ENCODE assay signal across 1 cellular context in the genomic region with DNA sequence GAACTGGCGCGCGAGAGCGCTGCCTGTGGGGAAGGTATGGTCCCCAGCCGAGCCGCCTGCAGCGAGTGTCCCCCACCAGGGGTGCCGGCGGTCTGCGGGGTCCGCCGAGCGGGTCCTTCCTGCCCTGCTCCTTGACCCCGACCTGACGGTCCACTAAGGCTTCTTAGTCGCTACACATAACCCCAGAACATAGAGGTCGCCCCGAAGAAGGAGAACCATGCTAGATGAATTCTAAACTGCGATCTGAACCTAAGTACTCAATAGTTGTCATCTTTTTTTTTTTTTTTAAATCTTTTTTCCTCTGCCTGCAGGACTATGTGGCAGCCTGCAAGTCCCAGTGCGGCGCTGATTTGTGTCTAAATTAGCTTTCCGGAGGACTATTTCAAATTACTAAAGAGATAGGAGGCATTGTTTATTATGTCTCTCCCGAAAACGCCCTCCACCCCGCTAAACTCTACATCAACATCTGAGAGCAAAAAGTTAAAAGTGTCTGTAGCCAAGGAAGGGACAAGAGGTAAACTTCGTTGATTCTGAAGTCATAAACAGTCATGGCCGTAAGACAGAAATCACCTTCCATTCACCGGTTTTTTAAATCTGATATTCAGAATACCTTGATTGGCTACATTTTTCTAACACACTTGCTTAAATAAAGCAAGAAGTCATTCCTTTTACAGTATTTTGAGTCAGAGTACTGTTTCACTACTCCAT.
TF ChIP-seq lines count a peak whose summit lies in the region.

No MANE protein-coding gene starts in this region.

TF ChIP-seq in HepG2, 621 proteins besides CTCF, POLR2A, EP300 and RAD21 (continued from another document and continues in another):
- TF ChIP-seq, protein P1, sequence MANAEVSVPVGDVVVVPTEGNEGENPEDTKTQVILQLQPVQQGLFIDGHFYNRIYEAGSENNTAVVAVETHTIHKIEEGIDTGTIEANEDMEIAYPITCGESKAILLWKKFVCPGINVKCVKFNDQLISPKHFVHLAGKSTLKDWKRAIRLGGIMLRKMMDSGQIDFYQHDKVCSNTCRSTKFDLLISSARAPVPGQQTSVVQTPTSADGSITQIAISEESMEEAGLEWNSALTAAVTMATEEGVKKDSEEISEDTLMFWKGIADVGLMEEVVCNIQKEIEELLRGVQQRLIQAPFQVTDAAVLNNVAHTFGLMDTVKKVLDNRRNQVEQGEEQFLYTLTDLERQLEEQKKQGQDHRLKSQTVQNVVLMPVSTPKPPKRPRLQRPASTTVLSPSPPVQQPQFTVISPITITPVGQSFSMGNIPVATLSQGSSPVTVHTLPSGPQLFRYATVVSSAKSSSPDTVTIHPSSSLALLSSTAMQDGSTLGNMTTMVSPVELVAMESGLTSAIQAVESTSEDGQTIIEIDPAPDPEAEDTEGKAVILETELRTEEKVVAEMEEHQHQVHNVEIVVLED (CRISPR knock-in tag; IDR thresholded peaks at IDR 0.05; ENCODE audit: borderline replicate concordance), result peak; percentile 8; the same call in 1 of the 2 replicates
- TF ChIP-seq, protein P2, sequence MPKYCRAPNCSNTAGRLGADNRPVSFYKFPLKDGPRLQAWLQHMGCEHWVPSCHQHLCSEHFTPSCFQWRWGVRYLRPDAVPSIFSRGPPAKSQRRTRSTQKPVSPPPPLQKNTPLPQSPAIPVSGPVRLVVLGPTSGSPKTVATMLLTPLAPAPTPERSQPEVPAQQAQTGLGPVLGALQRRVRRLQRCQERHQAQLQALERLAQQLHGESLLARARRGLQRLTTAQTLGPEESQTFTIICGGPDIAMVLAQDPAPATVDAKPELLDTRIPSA (CRISPR knock-in tag; IDR thresholded peaks at IDR 0.05; ENCODE audit: borderline replicate concordance), result no peak
- TF ChIP-seq ZMYM4 (CRISPR knock-in tag; IDR thresholded peaks at IDR 0.05) (0 out of 2 replicates have a peak, but pooled peaks have one; percentile 10), ZFX (CRISPR knock-in tag; IDR thresholded peaks at IDR 0.05; ENCODE audit: low read depth) (0 out of 2 replicates have a peak, but pooled peaks have one; percentile 2), KMT2A (CRISPR knock-in tag; IDR thresholded peaks at IDR 0.05) (no peak), ZNF878 (CRISPR knock-in tag; IDR thresholded peaks at IDR 0.05) (no peak), ARHGAP35 (CRISPR knock-in tag; IDR thresholded peaks at IDR 0.05; ENCODE audit: borderline replicate concordance) (0 out of 2 replicates have a peak, but pooled peaks have one; percentile 10), ZNF343 (CRISPR knock-in tag; IDR thresholded peaks at IDR 0.05) (no peak), HMG20B (CRISPR knock-in tag; conservative IDR thresholded peaks at IDR 0.05) (no peak), ZFP1 (CRISPR knock-in tag; IDR thresholded peaks at IDR 0.05) (no peak), KDM4B (CRISPR knock-in tag; IDR thresholded peaks at IDR 0.05) (0 out of 2 replicates have a peak, but pooled peaks have one; percentile 1), SOX13 (IDR thresholded peaks at IDR 0.05) (no peak), SOX13 (CRISPR knock-in tag; conservative IDR thresholded peaks at IDR 0.05 in 1 of 2, IDR thresholded peaks at IDR 0.05 in 1 of 2) (no peak), GFI1 (CRISPR knock-in tag; IDR thresholded peaks at IDR 0.05; ENCODE audit: borderline replicate concordance) (no peak), ZNF563 (CRISPR knock-in tag; IDR thresholded peaks at IDR 0.05) (0 out of 2 replicates have a peak, but pooled peaks have one; percentile 8), RARG (CRISPR knock-in tag; IDR thresholded peaks at IDR 0.05; ENCODE audit: low read depth) (no peak), NKX3-1 (CRISPR knock-in tag; IDR thresholded peaks at IDR 0.05) (0 out of 2 replicates have a peak, but pooled peaks have one; percentile 5), MBD4 (IDR thresholded peaks at IDR 0.05; ENCODE audit: borderline replicate concordance, low read length) (no peak), ZNF431 (CRISPR knock-in tag; IDR thresholded peaks at IDR 0.05; ENCODE audit: borderline replicate concordance, low read depth) (no peak), CENPT (CRISPR knock-in tag; IDR thresholded peaks at IDR 0.05; ENCODE audit: low read depth) (no peak), MXD4 (CRISPR knock-in tag; IDR thresholded peaks at IDR 0.05) (0 out of 2 replicates have a peak, but pooled peaks have one; percentile 17), ZSCAN21 (CRISPR knock-in tag; IDR thresholded peaks at IDR 0.05; ENCODE audit: borderline replicate concordance) (0 out of 2 replicates have a peak, but pooled peaks have one; percentile 47), NFKB2 (CRISPR knock-in tag; IDR thresholded peaks at IDR 0.05; ENCODE audit: borderline replicate concordance) (0 out of 2 replicates have a peak, but pooled peaks have one; percentile 2), ZNF136 (CRISPR knock-in tag; IDR thresholded peaks at IDR 0.05; ENCODE audit: low read depth) (no peak), ZNF260 (CRISPR knock-in tag; IDR thresholded peaks at IDR 0.05; ENCODE audit: borderline replicate concordance, low read depth) (no peak), TEAD2 (CRISPR knock-in tag; IDR thresholded peaks at IDR 0.05) (no peak), JARID2 (CRISPR knock-in tag; IDR thresholded peaks at IDR 0.05; ENCODE audit: insufficient replicate concordance) (no peak), SIX1 (CRISPR knock-in tag; IDR thresholded peaks at IDR 0.05; ENCODE audit: borderline replicate concordance) (no peak), CHD2 (IDR thresholded peaks at IDR 0.05; ENCODE audit: low read depth, low read length) (no peak), RBFOX2 (IDR thresholded peaks at IDR 0.05; ENCODE audit: low read depth, low read length) (peak; percentile 73), ZIK1 (CRISPR knock-in tag; IDR thresholded peaks at IDR 0.05; ENCODE audit: borderline replicate concordance, low read depth) (no peak)
- TF ChIP-seq, protein P3, sequence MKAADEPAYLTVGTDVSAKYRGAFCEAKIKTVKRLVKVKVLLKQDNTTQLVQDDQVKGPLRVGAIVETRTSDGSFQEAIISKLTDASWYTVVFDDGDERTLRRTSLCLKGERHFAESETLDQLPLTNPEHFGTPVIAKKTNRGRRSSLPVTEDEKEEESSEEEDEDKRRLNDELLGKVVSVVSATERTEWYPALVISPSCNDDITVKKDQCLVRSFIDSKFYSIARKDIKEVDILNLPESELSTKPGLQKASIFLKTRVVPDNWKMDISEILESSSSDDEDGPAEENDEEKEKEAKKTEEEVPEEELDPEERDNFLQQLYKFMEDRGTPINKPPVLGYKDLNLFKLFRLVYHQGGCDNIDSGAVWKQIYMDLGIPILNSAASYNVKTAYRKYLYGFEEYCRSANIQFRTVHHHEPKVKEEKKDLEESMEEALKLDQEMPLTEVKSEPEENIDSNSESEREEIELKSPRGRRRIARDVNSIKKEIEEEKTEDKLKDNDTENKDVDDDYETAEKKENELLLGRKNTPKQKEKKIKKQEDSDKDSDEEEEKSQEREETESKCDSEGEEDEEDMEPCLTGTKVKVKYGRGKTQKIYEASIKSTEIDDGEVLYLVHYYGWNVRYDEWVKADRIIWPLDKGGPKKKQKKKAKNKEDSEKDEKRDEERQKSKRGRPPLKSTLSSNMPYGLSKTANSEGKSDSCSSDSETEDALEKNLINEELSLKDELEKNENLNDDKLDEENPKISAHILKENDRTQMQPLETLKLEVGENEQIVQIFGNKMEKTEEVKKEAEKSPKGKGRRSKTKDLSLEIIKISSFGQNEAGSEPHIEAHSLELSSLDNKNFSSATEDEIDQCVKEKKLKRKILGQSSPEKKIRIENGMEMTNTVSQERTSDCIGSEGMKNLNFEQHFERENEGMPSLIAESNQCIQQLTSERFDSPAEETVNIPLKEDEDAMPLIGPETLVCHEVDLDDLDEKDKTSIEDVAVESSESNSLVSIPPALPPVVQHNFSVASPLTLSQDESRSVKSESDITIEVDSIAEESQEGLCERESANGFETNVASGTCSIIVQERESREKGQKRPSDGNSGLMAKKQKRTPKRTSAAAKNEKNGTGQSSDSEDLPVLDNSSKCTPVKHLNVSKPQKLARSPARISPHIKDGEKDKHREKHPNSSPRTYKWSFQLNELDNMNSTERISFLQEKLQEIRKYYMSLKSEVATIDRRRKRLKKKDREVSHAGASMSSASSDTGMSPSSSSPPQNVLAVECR (CRISPR knock-in tag; IDR thresholded peaks at IDR 0.05; ENCODE audit: borderline replicate concordance), result peak; percentile 38
- TF ChIP-seq, protein P4, sequence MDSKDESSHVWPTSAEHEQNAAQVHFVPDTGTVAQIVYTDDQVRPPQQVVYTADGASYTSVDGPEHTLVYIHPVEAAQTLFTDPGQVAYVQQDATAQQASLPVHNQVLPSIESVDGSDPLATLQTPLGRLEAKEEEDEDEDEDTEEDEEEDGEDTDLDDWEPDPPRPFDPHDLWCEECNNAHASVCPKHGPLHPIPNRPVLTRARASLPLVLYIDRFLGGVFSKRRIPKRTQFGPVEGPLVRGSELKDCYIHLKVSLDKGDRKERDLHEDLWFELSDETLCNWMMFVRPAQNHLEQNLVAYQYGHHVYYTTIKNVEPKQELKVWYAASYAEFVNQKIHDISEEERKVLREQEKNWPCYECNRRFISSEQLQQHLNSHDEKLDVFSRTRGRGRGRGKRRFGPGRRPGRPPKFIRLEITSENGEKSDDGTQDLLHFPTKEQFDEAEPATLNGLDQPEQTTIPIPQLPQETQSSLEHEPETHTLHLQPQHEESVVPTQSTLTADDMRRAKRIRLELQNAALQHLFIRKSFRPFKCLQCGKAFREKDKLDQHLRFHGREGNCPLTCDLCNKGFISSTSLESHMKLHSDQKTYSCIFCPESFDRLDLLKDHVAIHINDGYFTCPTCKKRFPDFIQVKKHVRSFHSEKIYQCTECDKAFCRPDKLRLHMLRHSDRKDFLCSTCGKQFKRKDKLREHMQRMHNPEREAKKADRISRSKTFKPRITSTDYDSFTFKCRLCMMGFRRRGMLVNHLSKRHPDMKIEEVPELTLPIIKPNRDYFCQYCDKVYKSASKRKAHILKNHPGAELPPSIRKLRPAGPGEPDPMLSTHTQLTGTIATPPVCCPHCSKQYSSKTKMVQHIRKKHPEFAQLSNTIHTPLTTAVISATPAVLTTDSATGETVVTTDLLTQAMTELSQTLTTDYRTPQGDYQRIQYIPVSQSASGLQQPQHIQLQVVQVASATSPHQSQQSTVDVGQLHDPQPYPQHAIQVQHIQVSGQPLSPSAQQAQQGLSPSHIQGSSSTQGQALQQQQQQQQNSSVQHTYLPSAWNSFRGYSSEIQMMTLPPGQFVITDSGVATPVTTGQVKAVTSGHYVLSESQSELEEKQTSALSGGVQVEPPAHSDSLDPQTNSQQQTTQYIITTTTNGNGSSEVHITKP (CRISPR knock-in tag; IDR thresholded peaks at IDR 0.05; ENCODE audit: low read depth), result peak; percentile 35; the same call in 1 of the 2 replicates
- TF ChIP-seq, protein P5, sequence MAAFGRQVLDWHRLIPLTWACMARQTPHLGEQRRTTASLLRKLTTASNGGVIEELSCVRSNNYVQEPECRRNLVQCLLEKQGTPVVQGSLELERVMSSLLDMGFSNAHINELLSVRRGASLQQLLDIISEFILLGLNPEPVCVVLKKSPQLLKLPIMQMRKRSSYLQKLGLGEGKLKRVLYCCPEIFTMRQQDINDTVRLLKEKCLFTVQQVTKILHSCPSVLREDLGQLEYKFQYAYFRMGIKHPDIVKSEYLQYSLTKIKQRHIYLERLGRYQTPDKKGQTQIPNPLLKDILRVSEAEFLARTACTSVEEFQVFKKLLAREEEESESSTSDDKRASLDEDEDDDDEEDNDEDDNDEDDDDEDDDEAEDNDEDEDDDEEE (CRISPR knock-in tag; IDR thresholded peaks at IDR 0.05), result no peak
- TF ChIP-seq, protein P6, sequence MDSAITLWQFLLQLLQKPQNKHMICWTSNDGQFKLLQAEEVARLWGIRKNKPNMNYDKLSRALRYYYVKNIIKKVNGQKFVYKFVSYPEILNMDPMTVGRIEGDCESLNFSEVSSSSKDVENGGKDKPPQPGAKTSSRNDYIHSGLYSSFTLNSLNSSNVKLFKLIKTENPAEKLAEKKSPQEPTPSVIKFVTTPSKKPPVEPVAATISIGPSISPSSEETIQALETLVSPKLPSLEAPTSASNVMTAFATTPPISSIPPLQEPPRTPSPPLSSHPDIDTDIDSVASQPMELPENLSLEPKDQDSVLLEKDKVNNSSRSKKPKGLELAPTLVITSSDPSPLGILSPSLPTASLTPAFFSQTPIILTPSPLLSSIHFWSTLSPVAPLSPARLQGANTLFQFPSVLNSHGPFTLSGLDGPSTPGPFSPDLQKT (CRISPR knock-in tag; IDR thresholded peaks at IDR 0.05; ENCODE audit: borderline replicate concordance), result no peak
- TF ChIP-seq, protein P7, sequence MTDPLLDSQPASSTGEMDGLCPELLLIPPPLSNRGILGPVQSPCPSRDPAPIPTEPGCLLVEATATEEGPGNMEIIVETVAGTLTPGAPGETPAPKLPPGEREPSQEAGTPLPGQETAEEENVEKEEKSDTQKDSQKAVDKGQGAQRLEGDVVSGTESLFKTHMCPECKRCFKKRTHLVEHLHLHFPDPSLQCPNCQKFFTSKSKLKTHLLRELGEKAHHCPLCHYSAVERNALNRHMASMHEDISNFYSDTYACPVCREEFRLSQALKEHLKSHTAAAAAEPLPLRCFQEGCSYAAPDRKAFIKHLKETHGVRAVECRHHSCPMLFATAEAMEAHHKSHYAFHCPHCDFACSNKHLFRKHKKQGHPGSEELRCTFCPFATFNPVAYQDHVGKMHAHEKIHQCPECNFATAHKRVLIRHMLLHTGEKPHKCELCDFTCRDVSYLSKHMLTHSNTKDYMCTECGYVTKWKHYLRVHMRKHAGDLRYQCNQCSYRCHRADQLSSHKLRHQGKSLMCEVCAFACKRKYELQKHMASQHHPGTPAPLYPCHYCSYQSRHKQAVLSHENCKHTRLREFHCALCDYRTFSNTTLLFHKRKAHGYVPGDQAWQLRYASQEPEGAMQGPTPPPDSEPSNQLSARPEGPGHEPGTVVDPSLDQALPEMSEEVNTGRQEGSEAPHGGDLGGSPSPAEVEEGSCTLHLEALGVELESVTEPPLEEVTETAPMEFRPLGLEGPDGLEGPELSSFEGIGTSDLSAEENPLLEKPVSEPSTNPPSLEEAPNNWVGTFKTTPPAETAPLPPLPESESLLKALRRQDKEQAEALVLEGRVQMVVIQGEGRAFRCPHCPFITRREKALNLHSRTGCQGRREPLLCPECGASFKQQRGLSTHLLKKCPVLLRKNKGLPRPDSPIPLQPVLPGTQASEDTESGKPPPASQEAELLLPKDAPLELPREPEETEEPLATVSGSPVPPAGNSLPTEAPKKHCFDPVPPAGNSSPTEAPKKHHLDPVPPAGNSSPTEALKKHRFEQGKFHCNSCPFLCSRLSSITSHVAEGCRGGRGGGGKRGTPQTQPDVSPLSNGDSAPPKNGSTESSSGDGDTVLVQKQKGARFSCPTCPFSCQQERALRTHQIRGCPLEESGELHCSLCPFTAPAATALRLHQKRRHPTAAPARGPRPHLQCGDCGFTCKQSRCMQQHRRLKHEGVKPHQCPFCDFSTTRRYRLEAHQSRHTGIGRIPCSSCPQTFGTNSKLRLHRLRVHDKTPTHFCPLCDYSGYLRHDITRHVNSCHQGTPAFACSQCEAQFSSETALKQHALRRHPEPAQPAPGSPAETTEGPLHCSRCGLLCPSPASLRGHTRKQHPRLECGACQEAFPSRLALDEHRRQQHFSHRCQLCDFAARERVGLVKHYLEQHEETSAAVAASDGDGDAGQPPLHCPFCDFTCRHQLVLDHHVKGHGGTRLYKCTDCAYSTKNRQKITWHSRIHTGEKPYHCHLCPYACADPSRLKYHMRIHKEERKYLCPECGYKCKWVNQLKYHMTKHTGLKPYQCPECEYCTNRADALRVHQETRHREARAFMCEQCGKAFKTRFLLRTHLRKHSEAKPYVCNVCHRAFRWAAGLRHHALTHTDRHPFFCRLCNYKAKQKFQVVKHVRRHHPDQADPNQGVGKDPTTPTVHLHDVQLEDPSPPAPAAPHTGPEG (CRISPR knock-in tag; IDR thresholded peaks at IDR 0.05), result no peak
